10 cellular contexts compared by ENCODE assay signal in the genomic region with DNA sequence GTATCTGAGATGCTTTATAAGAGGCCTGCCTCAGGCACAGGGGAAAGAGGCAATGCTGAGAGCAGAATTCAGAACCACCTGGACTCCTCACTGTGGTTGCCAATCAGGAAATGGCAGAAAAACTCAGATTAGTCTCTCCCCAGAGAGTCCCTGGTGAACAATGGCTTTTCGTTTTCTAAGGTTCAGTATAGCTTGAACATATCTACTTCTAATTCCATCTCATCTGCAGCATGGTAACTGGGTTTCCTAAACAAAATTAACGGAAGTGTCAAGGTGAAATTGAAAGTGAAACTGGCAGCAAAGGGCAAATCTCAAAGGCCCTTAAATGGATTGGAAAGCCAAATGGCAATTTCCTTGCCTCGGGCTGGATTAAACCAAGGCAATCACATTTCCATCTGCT.
A peak's percentile ranks its signal among the peaks of the same experiment; 100 is the strongest.
DNase-seq lines count a peak whose midpoint lies in the region; ATAC-seq and TF ChIP-seq lines count a peak whose summit lies in the region.
"Had no signal": no experiment of that assay in that cellular context is flagged by ENCODE, and none has a peak within 500 bp of the region (broad histone marks: within the 10 kb centered on the region; RNA-seq: fewer than 3 reads in every experiment).

No MANE protein-coding gene starts in this region.

- no peak overlapping the region for H3K27ac ChIP-seq in CD4-positive, alpha-beta T cell (ENCODE audit: low read depth, low read length)
- H3K27ac ChIP-seq in lower lobe of right lung, result no peak overlapping the region

- no peaks in the 10 kb centered on the region for H3K9me3 Mint-ChIP-seq in CD4-positive, alpha-beta T cell
- peaks cover 0 to 2% (median 0%) of the 10 kb centered on the region in 3 donors for H3K9me3 Mint-ChIP-seq in IgD-negative memory B cell
- H3K9me3 Mint-ChIP-seq in effector memory CD8-positive, alpha-beta T cell, result peaks cover 0 to 3% of the 10 kb centered on the region in 2 donors

- POLR2A ChIA-PET in CD4-positive, alpha-beta T cell (lab: Charles Lee), result no interaction called here

- H3K27ac Mint-ChIP-seq in CD4-positive, alpha-beta T cell, result peak overlapping the region; percentile 66
- H3K27ac Mint-ChIP-seq in IgD-negative memory B cell, result peak overlapping the region in 2 of 3 donors; percentile 9 to 48
- peak overlapping the region in 1 of 2 donors; percentile 10 for H3K27ac Mint-ChIP-seq in effector memory CD8-positive, alpha-beta T cell

- no peaks in the 10 kb centered on the region for H3K4me1 ChIP-seq in lower lobe of right lung

- intact Hi-C loops in CD4-positive, alpha-beta T cell (cut with DNase I, micrococcal nuclease), result no loop called here
- intact Hi-C loops in lower lobe of right lung (cut with DNase I), result no loop called here

- peak overlapping the region; percentile 64 for H3K4me3 Mint-ChIP-seq in CD4-positive, alpha-beta T cell
- peak overlapping the region in 1 of 4 donors; percentile 9 for H3K4me3 Mint-ChIP-seq in IgD-negative memory B cell
- H3K4me3 Mint-ChIP-seq in effector memory CD8-positive, alpha-beta T cell, result peak overlapping the region; percentile 39 to 44

- H3K36me3 ChIP-seq in lower lobe of right lung, result no peaks in the 10 kb centered on the region

- DNase-seq in CD4-positive, alpha-beta T cell, result no peak
- no peak for DNase-seq in effector memory CD8-positive, alpha-beta T cell
- DNase-seq in lower lobe of right lung (no peak), NCI-H526 treated with DMSO at 0.1 percent for 48 hours (lab: John Stamatoyannopoulos, UW) (no peak), EL (no peak), iPS-NIHi11 (ENCODE audit: low spot score) (no peak)
- DNase-seq: activated CD4-positive, alpha-beta T cell treated with anti-CD3 and anti-CD28 coated beads, Interleukin-2, amount 50 U/mL, for 4 hours; hippocampal formation had no signal

- H3K27me3 ChIP-seq in CD4-positive, alpha-beta T cell (ENCODE audit: control insufficient read depth, insufficient read depth, low read length), result no peaks in the 10 kb centered on the region
- H3K27me3 ChIP-seq in lower lobe of right lung (ENCODE audit: low read depth), result no peaks in the 10 kb centered on the region

- H3K36me3 Mint-ChIP-seq in CD4-positive, alpha-beta T cell (ENCODE audit: low read depth), result no peaks in the 10 kb centered on the region
- H3K36me3 Mint-ChIP-seq in IgD-negative memory B cell, result no peaks in the 10 kb centered on the region
- H3K36me3 Mint-ChIP-seq in effector memory CD8-positive, alpha-beta T cell (ENCODE audit: insufficient read depth), result no peaks in the 10 kb centered on the region

- peaks cover 7% of the 10 kb centered on the region for H3K27me3 Mint-ChIP-seq in CD4-positive, alpha-beta T cell
- H3K27me3 Mint-ChIP-seq in IgD-negative memory B cell, result no peaks in the 10 kb centered on the region
- H3K27me3 Mint-ChIP-seq in effector memory CD8-positive, alpha-beta T cell, result no peaks in the 10 kb centered on the region

- H3K4me1 Mint-ChIP-seq in CD4-positive, alpha-beta T cell (ENCODE audit: low read depth), result peaks cover 11% of the 10 kb centered on the region
- H3K4me1 Mint-ChIP-seq in IgD-negative memory B cell, result peaks cover 3 to 6% (median 6%) of the 10 kb centered on the region in 3 donors
- H3K4me1 Mint-ChIP-seq in effector memory CD8-positive, alpha-beta T cell (ENCODE audit: low read depth in 2 of 2), result peaks cover 4 to 8% of the 10 kb centered on the region in 2 donors

- no peaks in the 10 kb centered on the region for H3K9me3 ChIP-seq in CD4-positive, alpha-beta T cell (ENCODE audit: control insufficient read depth, low read length)
- H3K9me3 ChIP-seq in lower lobe of right lung, result no peaks in the 10 kb centered on the region

- H3K4me3 ChIP-seq in lower lobe of right lung, result no peak overlapping the region

- CTCF ChIA-PET in CD4-positive, alpha-beta T cell (lab: Charles Lee), result interaction anchor here (1.5 kb wide), 1 partner anchor 9 kb away, joined by 5 read pairs; no protein-coding TSS in a partner anchor

- ATAC-seq in CD4-positive, alpha-beta T cell (ENCODE audit: poor library complexity), result no peak
- peak; percentile 71 for ATAC-seq in GM18511 (IDR thresholded peaks at IDR 0.05; ENCODE audit: unreplicated experiment)
- peak; percentile 27 for ATAC-seq in effector memory CD8-positive, alpha-beta T cell (replicated peaks)
- no peak for ATAC-seq in lower lobe of right lung

- no peak for TF ChIP-seq CTCF in CD4-positive, alpha-beta T cell (IDR thresholded peaks at IDR 0.05)
- no peak for TF ChIP-seq CTCF in lower lobe of right lung (IDR thresholded peaks at IDR 0.05)

Comparison
In these comparisons a context has a peak if more than half of its experiments do, and no peak if none do; other contexts are left out.
1. ATAC-seq: peak in GM18511 (single experiment) and effector memory CD8-positive, alpha-beta T cell (single experiment); none in CD4-positive, alpha-beta T cell (single experiment) and lower lobe of right lung (0 of 2).